ENCODE assay signal across 25 cellular contexts in genomic region chr2:61275575-61276184, GRCh38.
DNase-seq lines count a peak whose midpoint lies in the region; ATAC-seq, FAIRE-seq and TF ChIP-seq lines count a peak whose summit lies in the region.
"Had no signal": no experiment of that assay in that cellular context is flagged by ENCODE, and none has a peak within 500 bp of the region (broad histone marks: within the 10 kb centered on the region; RNA-seq: fewer than 3 reads in every experiment).

No MANE protein-coding gene starts in this region.

- no peak overlapping the region for H3K4me3 Mint-ChIP-seq in T-helper 2 cell treated with Interferon-gamma antibody and Interleukin-4, amounts not matched to agents 5 μg/mL and 100 μg/mL, for 36 hours
- H3K4me3 Mint-ChIP-seq: CD14-positive monocyte; CD8-positive, alpha-beta memory T cell had no signal

- CTCF ChIA-PET in Panc1 (lab: Charles Lee) = no interaction called here

- no peaks in the 10 kb centered on the region for H3K9me3 Mint-ChIP-seq in T-helper 2 cell treated with Interferon-gamma antibody and Interleukin-4, amounts not matched to agents 5 μg/mL and 100 μg/mL, for 36 hours
- H3K9me3 Mint-ChIP-seq: CD14-positive monocyte; CD8-positive, alpha-beta memory T cell had no signal

- no peaks in the 10 kb centered on the region for H3K4me1 ChIP-seq in Panc1 (ENCODE audit: control insufficient read depth, insufficient read depth, low read length)
- no peaks in the 10 kb centered on the region for H3K4me1 ChIP-seq in smooth muscle cell (ENCODE audit: low read depth)
- H3K4me1 ChIP-seq: BE2C had no signal

- ATAC-seq in Panc1 (no peak), HG02759 (IDR thresholded peaks at IDR 0.05; ENCODE audit: unreplicated experiment) (no peak)
- ATAC-seq: HCT116 had no signal

- H3K27ac Mint-ChIP-seq in T-helper 2 cell treated with Interferon-gamma antibody and Interleukin-4, amounts not matched to agents 5 μg/mL and 100 μg/mL, for 36 hours = no peak overlapping the region
- H3K27ac Mint-ChIP-seq: CD14-positive monocyte had no signal

- H3F3A ChIP-seq in smooth muscle cell (ENCODE audit: low read depth) = no peaks in the 10 kb centered on the region

- no peaks in the 10 kb centered on the region for H3K27me3 Mint-ChIP-seq in T-helper 2 cell treated with Interferon-gamma antibody and Interleukin-4, amounts not matched to agents 5 μg/mL and 100 μg/mL, for 36 hours (ENCODE audit: low read depth)
- H3K27me3 Mint-ChIP-seq: CD8-positive, alpha-beta memory T cell had no signal

- H3K36me3 Mint-ChIP-seq in T-helper 2 cell treated with Interferon-gamma antibody and Interleukin-4, amounts not matched to agents 5 μg/mL and 100 μg/mL, for 36 hours (ENCODE audit: low read depth) = peaks cover 40% of the 10 kb centered on the region

- H3K9ac ChIP-seq in smooth muscle cell (ENCODE audit: low read depth) = no peak overlapping the region

- 83% methylated on average over 1 of the region's 1 CpG for WGBS in smooth muscle cell (ENCODE audit: low lambda C conversion rate)

- no peak overlapping the region for H3K4me2 ChIP-seq in smooth muscle cell
- H3K4me2 ChIP-seq: PC-9 had no signal

- H3K27ac ChIP-seq in Panc1 (ENCODE audit: low read length) (no peak overlapping the region), smooth muscle cell (ENCODE audit: low read depth) (peak overlapping the region; percentile 28)
- H3K27ac ChIP-seq: HL-60, PC-9, RWPE1 had no signal

- H3K4me1 Mint-ChIP-seq in T-helper 2 cell treated with Interferon-gamma antibody and Interleukin-4, amounts not matched to agents 5 μg/mL and 100 μg/mL, for 36 hours (ENCODE audit: low read depth) = peaks cover 4% of the 10 kb centered on the region

- no peak overlapping the region for H2AFZ ChIP-seq in smooth muscle cell (ENCODE audit: low read depth)
- H2AFZ ChIP-seq: PC-9 had no signal

- H3K27me3 ChIP-seq in Panc1 (ENCODE audit: control insufficient read depth, insufficient read depth, low read length) (no peaks in the 10 kb centered on the region), bronchial epithelial cell (ENCODE audit: control insufficient read depth, insufficient read depth, low read length) (no peaks in the 10 kb centered on the region), smooth muscle cell (ENCODE audit: low read depth) (no peaks in the 10 kb centered on the region)
- H3K27me3 ChIP-seq: BE2C had no signal

- POLR2A ChIA-PET in Panc1 (lab: Charles Lee) = no interaction called here

- TF ChIP-seq CTCF in D721Med (IDR thresholded peaks at IDR 0.05; ENCODE audit: insufficient read depth, missing control alignments) (no peak), Panc1 (IDR thresholded peaks at IDR 0.05) (no peak), bronchial epithelial cell (IDR thresholded peaks at IDR 0.05; ENCODE audit: insufficient read depth, low read length, severe bottlenecking) (no peak), smooth muscle cell (IDR thresholded peaks at IDR 0.05; ENCODE audit: borderline replicate concordance, insufficient read depth, poor library complexity, severe bottlenecking) (no peak)

- in situ Hi-C loops in Panc1 (cut with HindIII; ENCODE audit: low pct_unique_long_range_greater_than_20kb, low sequenced_read_pairs) = no loop called here

- no peak for DNase-seq in D721Med (ENCODE audit: insufficient read length, low spot score)
- no peak for DNase-seq in Panc1 (ENCODE audit: low read depth, low spot score)
- peak; percentile 56 for DNase-seq in bronchial epithelial cell (ENCODE audit: low read depth)
- no peak for DNase-seq in smooth muscle cell (lab: John Stamatoyannopoulos, UW; ENCODE audit: unreplicated experiment)
- DNase-seq in HUDEP-2 (lab: John Stamatoyannopoulos, UW; ENCODE audit: unreplicated experiment in 76 of 76) = no peak
- no peak for DNase-seq in T-helper 2 cell treated with Interferon-gamma antibody and Interleukin-4, amounts not matched to agents 5 μg/mL and 100 μg/mL, for 36 hours (ENCODE audit: low spot score)
- DNase-seq: BE2C; Calu3; CD8-positive, alpha-beta memory T cell; DMS153; DND-41; KBM-7; NCI-H2029; NCI-H446; NCI-H524 treated with DMSO at 0.1 percent for 48 hours; NCI-H82; NK-92 treated with Interleukin-12 subunit alpha and Interleukin-12 subunit beta, amount 100 ng/mL, for 24 hours; PC-9; SHP77 had no signal

- H3K79me2 ChIP-seq in smooth muscle cell (ENCODE audit: low read depth) = no peaks in the 10 kb centered on the region

- no peaks in the 10 kb centered on the region for H4K20me1 ChIP-seq in smooth muscle cell (ENCODE audit: low read depth)

- FAIRE-seq in D721Med (lab: Jason Lieb, UNC) (peak; percentile 60), bronchial epithelial cell (lab: Jason Lieb, UNC) (no peak)
- FAIRE-seq: GM18507 had no signal

- H3K36me3 ChIP-seq in Panc1 (ENCODE audit: control insufficient read depth, insufficient read depth, low read length) (peaks cover 11% of the 10 kb centered on the region), bronchial epithelial cell (ENCODE audit: control insufficient read depth, insufficient read depth, low read length) (peaks cover 5% of the 10 kb centered on the region), smooth muscle cell (ENCODE audit: low read depth) (peaks cover 20% of the 10 kb centered on the region)
- H3K36me3 ChIP-seq: BE2C had no signal

- intact Hi-C loops in Panc1 (cut with micrococcal nuclease; ENCODE audit: unreplicated experiment) = no loop called here

- no peak overlapping the region for H3K4me3 ChIP-seq in Panc1 (ENCODE audit: low read depth in 2 of 2, low read length in 2 of 2)
- no peak overlapping the region for H3K4me3 ChIP-seq in bronchial epithelial cell (ENCODE audit: low read depth, low read length)
- H3K4me3 ChIP-seq in smooth muscle cell = no peak overlapping the region
- H3K4me3 ChIP-seq: PC-9 had no signal

- no peaks in the 10 kb centered on the region for H3K9me3 ChIP-seq in Panc1 (ENCODE audit: control insufficient read depth, insufficient read depth, low read depth, low read length)
- no peaks in the 10 kb centered on the region for H3K9me3 ChIP-seq in smooth muscle cell (replicated peaks; ENCODE audit: low read depth)
- H3K9me3 ChIP-seq: BE2C had no signal

- TSS peak; percentile 9 for BruUV-seq in Panc1 (replicated peaks; lab: Mats Ljungman, UMichigan)
